ENCODE assay signal across 1 cellular context in the genomic region with DNA sequence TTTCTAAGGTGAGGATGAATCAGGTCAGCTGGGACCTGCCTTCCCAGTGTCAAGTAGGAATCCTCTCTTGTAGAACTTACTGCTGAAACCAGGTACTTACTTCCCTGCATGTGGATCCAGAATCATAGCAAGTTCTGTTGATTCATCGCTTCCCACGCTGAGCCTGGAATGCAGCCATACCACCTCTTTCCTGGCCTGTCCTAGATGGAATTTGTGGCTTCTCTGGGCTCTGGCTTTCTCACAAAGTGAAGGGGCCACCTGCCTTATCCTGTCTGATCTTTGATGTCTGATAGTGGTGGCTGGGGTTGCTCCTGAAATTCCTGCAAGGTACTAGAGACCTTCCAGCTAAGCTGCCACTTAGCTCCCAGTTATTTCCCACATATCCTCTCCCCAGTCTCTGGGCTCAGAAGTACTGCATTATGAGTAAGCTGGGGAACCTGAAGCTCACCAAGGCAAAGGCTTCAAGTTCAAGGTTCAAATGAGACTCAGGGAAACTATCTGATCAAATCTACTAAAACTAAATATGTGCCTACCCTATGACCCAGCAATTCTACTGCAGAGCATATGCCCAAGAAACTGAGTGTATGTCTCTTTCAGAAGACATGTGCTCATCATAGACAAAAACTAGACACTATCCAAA.
TF ChIP-seq lines count a peak whose summit lies in the region.

No MANE protein-coding gene starts in this region.

TF ChIP-seq in HepG2, 621 proteins besides CTCF, POLR2A, EP300 and RAD21:
- peak; percentile 16; the same call in 1 of the 2 replicates for TF ChIP-seq HNF4A (CRISPR knock-in tag; IDR thresholded peaks at IDR 0.05)
- no peak for TF ChIP-seq ZMAT3 (CRISPR knock-in tag; conservative IDR thresholded peaks at IDR 0.05)
- TF ChIP-seq GTF2F1 (IDR thresholded peaks at IDR 0.05; ENCODE audit: low read length), result no peak
